In the genomic region with DNA sequence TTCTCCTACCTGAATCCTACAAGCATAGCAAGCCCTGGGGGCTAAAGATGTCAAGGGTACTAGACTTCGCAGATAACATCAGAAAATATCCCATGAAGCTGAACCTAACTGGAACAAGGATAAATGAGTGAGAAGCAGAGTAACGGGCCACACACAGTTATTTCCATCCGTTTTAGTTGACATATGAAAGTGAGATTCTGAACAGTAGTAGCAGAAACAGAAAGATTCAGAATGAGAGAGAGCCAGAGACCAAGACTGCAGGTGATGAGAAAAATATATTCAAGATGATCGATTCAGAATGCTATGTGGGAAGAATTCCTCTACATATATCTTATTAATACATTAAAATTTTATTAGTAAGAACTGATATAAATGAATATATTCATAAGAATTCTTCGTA, we compare ENCODE assay signal across 23 cellular contexts.
A peak's percentile ranks its signal among the peaks of the same experiment; 100 is the strongest.
DNase-seq lines count a peak whose midpoint lies in the region; ATAC-seq and TF ChIP-seq lines count a peak whose summit lies in the region.
"Had no signal": no experiment of that assay in that cellular context is flagged by ENCODE, and none has a peak within 500 bp of the region (broad histone marks: within the 10 kb centered on the region; RNA-seq: fewer than 3 reads in every experiment).

No MANE protein-coding gene starts in this region.

- H3K4me1 Mint-ChIP-seq in T-helper 1 cell treated with Interleukin-12 subunit alpha and Interleukin-12 subunit beta and Interleukin-4 antibody, amounts not matched to agents 30 μg/mL and 1 μg/mL, for 36 hours (ENCODE audit: low read depth), result peaks cover 45% of the 10 kb centered on the region
- peaks cover 0 to 43% (median 9%) of the 10 kb centered on the region in 7 donors for H3K4me1 Mint-ChIP-seq in naive thymus-derived CD4-positive, alpha-beta T cell

- H3K9me3 Mint-ChIP-seq in T-helper 1 cell treated with Interleukin-12 subunit alpha and Interleukin-12 subunit beta and Interleukin-4 antibody, amounts not matched to agents 30 μg/mL and 1 μg/mL, for 36 hours, result no peaks in the 10 kb centered on the region
- no peaks in the 10 kb centered on the region for H3K9me3 Mint-ChIP-seq in naive thymus-derived CD4-positive, alpha-beta T cell
- H3K9me3 Mint-ChIP-seq: CD4-positive, alpha-beta T cell had no signal

- H3K27me3 Mint-ChIP-seq in T-helper 1 cell treated with Interleukin-12 subunit alpha and Interleukin-12 subunit beta and Interleukin-4 antibody, amounts not matched to agents 30 μg/mL and 1 μg/mL, for 36 hours (ENCODE audit: low read depth), result no peaks in the 10 kb centered on the region
- H3K27me3 Mint-ChIP-seq in naive thymus-derived CD4-positive, alpha-beta T cell, result no peaks in the 10 kb centered on the region
- H3K27me3 Mint-ChIP-seq: CD4-positive, alpha-beta T cell had no signal

- no peaks in the 10 kb centered on the region for H3K4me1 ChIP-seq in naive thymus-derived CD4-positive, alpha-beta T cell (ENCODE audit: control insufficient read depth in 2 of 2, insufficient read depth in 2 of 2, low read length in 2 of 2)
- H3K4me1 ChIP-seq in right atrium auricular region, result no peaks in the 10 kb centered on the region

- H3K9me3 ChIP-seq in naive thymus-derived CD4-positive, alpha-beta T cell (ENCODE audit: control insufficient read depth in 2 of 3, low read length in 3 of 3), result no peaks in the 10 kb centered on the region
- H3K9me3 ChIP-seq in right atrium auricular region, result no peaks in the 10 kb centered on the region

- intact Hi-C loops in naive thymus-derived CD4-positive, alpha-beta T cell (cut with micrococcal nuclease), result no loop called here

- H3K4me3 Mint-ChIP-seq in T-helper 1 cell treated with Interleukin-12 subunit alpha and Interleukin-12 subunit beta and Interleukin-4 antibody, amounts not matched to agents 30 μg/mL and 1 μg/mL, for 36 hours, result peak overlapping the region; percentile 6
- H3K4me3 Mint-ChIP-seq in naive thymus-derived CD4-positive, alpha-beta T cell, result no peak overlapping the region
- H3K4me3 Mint-ChIP-seq: CD4-positive, alpha-beta T cell had no signal

- no peaks in the 10 kb centered on the region for H3K36me3 ChIP-seq in naive thymus-derived CD4-positive, alpha-beta T cell (ENCODE audit: control insufficient read depth in 2 of 3, insufficient read depth in 3 of 3, low read length in 3 of 3)
- no peaks in the 10 kb centered on the region for H3K36me3 ChIP-seq in right atrium auricular region
- H3K36me3 ChIP-seq: SJCRH30 had no signal

- ATAC-seq in GM18517 (IDR thresholded peaks at IDR 0.05; ENCODE audit: unreplicated experiment) (peak; percentile 95), HG02938 (IDR thresholded peaks at IDR 0.05; ENCODE audit: unreplicated experiment) (peak; percentile 93)
- no peak for ATAC-seq in naive thymus-derived CD4-positive, alpha-beta T cell

- H3K27ac Mint-ChIP-seq in T-helper 1 cell treated with Interleukin-12 subunit alpha and Interleukin-12 subunit beta and Interleukin-4 antibody, amounts not matched to agents 30 μg/mL and 1 μg/mL, for 36 hours, result peak overlapping the region; percentile 57
- H3K27ac Mint-ChIP-seq in naive thymus-derived CD4-positive, alpha-beta T cell, result no peak overlapping the region
- H3K27ac Mint-ChIP-seq: CD4-positive, alpha-beta T cell had no signal

- TF ChIP-seq CTCF in GM20000 (IDR thresholded peaks at IDR 0.05; ENCODE audit: extremely low read depth, missing control alignments) (no peak), right atrium auricular region (IDR thresholded peaks at IDR 0.05) (no peak)

- no peaks in the 10 kb centered on the region for H3K27me3 ChIP-seq in naive thymus-derived CD4-positive, alpha-beta T cell (ENCODE audit: control insufficient read depth in 2 of 2, insufficient read depth in 2 of 2, low read length in 2 of 2)
- no peaks in the 10 kb centered on the region for H3K27me3 ChIP-seq in right atrium auricular region
- H3K27me3 ChIP-seq: SJCRH30 had no signal

- CTCF ChIA-PET in naive thymus-derived CD4-positive, alpha-beta T cell (lab: Charles Lee), result no interaction called here

- H3K27ac ChIP-seq in naive thymus-derived CD4-positive, alpha-beta T cell (ENCODE audit: low read depth, low read length), result no peak overlapping the region
- no peak overlapping the region for H3K27ac ChIP-seq in right atrium auricular region
- H3K27ac ChIP-seq: GM23248, SJCRH30, WERI-Rb-1 had no signal

- peaks cover 13% of the 10 kb centered on the region for H3K36me3 Mint-ChIP-seq in T-helper 1 cell treated with Interleukin-12 subunit alpha and Interleukin-12 subunit beta and Interleukin-4 antibody, amounts not matched to agents 30 μg/mL and 1 μg/mL, for 36 hours (ENCODE audit: low read depth)
- peaks cover 0 to 21% (median 0%) of the 10 kb centered on the region in 5 donors for H3K36me3 Mint-ChIP-seq in naive thymus-derived CD4-positive, alpha-beta T cell

- POLR2A ChIA-PET in naive thymus-derived CD4-positive, alpha-beta T cell (lab: Charles Lee), result no interaction called here

- H3K4me3 ChIP-seq in naive thymus-derived CD4-positive, alpha-beta T cell (ENCODE audit: low read length), result no peak overlapping the region
- H3K4me3 ChIP-seq in right atrium auricular region, result no peak overlapping the region
- H3K4me3 ChIP-seq: GM23248, lung, SJCRH30 had no signal

- DNase-seq in GM20000 (ENCODE audit: low spot score) (peak; percentile 20), HK-2 (ENCODE audit: unreplicated experiment) (no peak), right atrium auricular region (ENCODE audit: low spot score) (no peak)
- no peak for DNase-seq in naive thymus-derived CD4-positive, alpha-beta T cell
- DNase-seq in activated CD8-positive, alpha-beta memory T cell treated with anti-CD3 and anti-CD28 coated beads for 24 hours, result no peak
- DNase-seq: activated gamma-delta T cell; caudate nucleus; CD4-positive, alpha-beta T cell; erythroblast; GDM1; GM23248; hypothalamus; IMR-90; NCI-H1417 treated with DMSO at 0.1 percent for 48 hours; NCI-H748 treated with DMSO at 0.1 percent for 48 hours; nucleus accumbens; SJCRH30; stimulated activated CD8-positive, alpha-beta memory T cell treated with anti-CD3 and anti-CD28 coated beads, Interleukin-4, amount 100 ng/mL, for 48 hours; WERI-Rb-1 had no signal
